In genomic region chr12:93571854-93572711, GRCh38 we compare ENCODE assay signal across 1 cellular context.
A peak's percentile ranks its signal among the peaks of the same experiment; 100 is the strongest.
TF ChIP-seq lines count a peak whose summit lies in the region.

Gene SOCS2, plus strand, starts transcription at chr12:93572675. Its CDS starts 223 bp downstream, at chr12:93572898.

TF ChIP-seq in HepG2, 621 proteins besides CTCF, POLR2A, EP300 and RAD21 (continued from another document):
- TF ChIP-seq KMT2A (CRISPR knock-in tag; IDR thresholded peaks at IDR 0.05) (no peak), RNF2 (conservative IDR thresholded peaks at IDR 0.05; ENCODE audit: low read depth) (peak; percentile 48), LCORL (IDR thresholded peaks at IDR 0.05) (no peak), LCORL (CRISPR knock-in tag; IDR thresholded peaks at IDR 0.05) (0 out of 2 replicates have a peak, but pooled peaks have one; percentile 20), ZNF563 (CRISPR knock-in tag; IDR thresholded peaks at IDR 0.05) (no peak), ZNF333 (CRISPR knock-in tag; IDR thresholded peaks at IDR 0.05; ENCODE audit: borderline replicate concordance) (no peak), BCL6 (CRISPR knock-in tag; IDR thresholded peaks at IDR 0.05) (peak; percentile 93)
- TF ChIP-seq, protein P1, sequence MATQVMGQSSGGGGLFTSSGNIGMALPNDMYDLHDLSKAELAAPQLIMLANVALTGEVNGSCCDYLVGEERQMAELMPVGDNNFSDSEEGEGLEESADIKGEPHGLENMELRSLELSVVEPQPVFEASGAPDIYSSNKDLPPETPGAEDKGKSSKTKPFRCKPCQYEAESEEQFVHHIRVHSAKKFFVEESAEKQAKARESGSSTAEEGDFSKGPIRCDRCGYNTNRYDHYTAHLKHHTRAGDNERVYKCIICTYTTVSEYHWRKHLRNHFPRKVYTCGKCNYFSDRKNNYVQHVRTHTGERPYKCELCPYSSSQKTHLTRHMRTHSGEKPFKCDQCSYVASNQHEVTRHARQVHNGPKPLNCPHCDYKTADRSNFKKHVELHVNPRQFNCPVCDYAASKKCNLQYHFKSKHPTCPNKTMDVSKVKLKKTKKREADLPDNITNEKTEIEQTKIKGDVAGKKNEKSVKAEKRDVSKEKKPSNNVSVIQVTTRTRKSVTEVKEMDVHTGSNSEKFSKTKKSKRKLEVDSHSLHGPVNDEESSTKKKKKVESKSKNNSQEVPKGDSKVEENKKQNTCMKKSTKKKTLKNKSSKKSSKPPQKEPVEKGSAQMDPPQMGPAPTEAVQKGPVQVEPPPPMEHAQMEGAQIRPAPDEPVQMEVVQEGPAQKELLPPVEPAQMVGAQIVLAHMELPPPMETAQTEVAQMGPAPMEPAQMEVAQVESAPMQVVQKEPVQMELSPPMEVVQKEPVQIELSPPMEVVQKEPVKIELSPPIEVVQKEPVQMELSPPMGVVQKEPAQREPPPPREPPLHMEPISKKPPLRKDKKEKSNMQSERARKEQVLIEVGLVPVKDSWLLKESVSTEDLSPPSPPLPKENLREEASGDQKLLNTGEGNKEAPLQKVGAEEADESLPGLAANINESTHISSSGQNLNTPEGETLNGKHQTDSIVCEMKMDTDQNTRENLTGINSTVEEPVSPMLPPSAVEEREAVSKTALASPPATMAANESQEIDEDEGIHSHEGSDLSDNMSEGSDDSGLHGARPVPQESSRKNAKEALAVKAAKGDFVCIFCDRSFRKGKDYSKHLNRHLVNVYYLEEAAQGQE (IDR thresholded peaks at IDR 0.05; ENCODE audit: borderline replicate concordance in 1 of 2, low read depth in 1 of 2, low read length in 2 of 2): no peak
- TF ChIP-seq, protein P2, sequence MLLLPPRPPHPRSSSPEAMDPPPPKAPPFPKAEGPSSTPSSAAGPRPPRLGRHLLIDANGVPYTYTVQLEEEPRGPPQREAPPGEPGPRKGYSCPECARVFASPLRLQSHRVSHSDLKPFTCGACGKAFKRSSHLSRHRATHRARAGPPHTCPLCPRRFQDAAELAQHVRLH (CRISPR knock-in tag; IDR thresholded peaks at IDR 0.05; ENCODE audit: borderline replicate concordance, low read depth): no peak
TF ChIP-seq in HepG2: peak in this region for 3.
